Comparison of ENCODE assay signal across 1 cellular context in the genomic region with DNA sequence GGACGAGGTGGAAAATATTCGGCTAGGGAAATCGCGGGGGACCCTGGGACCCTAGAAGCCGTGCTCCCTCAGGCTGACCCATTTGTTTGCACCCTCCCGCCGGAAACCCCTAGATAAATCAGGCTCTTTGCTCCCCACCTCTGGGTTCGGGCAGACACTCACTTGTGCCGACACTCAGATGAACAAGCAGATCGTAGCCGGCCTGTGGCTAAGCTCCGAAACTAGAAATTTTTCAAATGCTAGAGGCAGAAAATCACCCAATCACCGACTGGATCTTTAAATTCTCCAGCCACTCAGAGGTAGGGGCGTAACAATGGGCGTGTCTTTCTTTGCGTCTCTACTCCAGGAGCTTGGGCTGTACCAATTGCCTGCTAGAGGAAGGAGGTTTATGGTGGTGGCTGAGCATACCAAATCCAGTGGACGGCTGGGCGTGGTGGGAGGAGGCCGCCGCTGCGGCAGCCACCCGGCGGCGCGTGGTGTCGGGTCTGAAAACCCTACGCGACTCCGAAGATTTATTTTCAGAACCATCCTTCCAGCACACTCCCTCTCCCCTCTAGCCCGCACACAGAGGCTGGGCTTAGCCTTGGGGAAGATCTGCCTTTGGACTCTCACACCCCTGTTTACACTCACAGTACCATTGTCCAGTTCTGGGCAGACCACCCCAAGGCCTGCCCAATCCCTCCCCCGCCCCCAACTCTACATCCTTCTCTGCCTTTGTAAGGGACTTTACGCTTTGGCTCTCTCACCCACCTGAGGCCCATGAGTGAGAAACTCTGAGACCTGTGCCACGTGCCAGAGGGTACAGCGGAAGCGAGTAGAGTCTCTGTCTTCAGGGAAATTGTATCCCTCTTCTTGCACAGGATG.
TF ChIP-seq lines count a peak whose summit lies in the region.

Gene PIF1 (minus strand): TSS at position 217 of the 864 bp plus-strand sequence. CDS start 1,312 bp downstream, outside the sequence.

TF ChIP-seq in HepG2, 621 proteins besides CTCF, POLR2A, EP300 and RAD21 (continued from another document and continues in another):
- peak; percentile 99 for TF ChIP-seq PRDM10 (CRISPR knock-in tag; IDR thresholded peaks at IDR 0.05; ENCODE audit: low read depth)
- TF ChIP-seq ZNF841 (CRISPR knock-in tag; IDR thresholded peaks at IDR 0.05; ENCODE audit: borderline replicate concordance) = no peak
- TF ChIP-seq, protein P1, sequence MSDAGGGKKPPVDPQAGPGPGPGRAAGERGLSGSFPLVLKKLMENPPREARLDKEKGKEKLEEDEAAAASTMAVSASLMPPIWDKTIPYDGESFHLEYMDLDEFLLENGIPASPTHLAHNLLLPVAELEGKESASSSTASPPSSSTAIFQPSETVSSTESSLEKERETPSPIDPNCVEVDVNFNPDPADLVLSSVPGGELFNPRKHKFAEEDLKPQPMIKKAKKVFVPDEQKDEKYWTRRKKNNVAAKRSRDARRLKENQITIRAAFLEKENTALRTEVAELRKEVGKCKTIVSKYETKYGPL (CRISPR knock-in tag; IDR thresholded peaks at IDR 0.05) = no peak
- no peak for TF ChIP-seq MAFK (conservative IDR thresholded peaks at IDR 0.05 in 1 of 2, IDR thresholded peaks at IDR 0.05 in 1 of 2; ENCODE audit: low read length in 2 of 2)
- TF ChIP-seq SRSF9 (IDR thresholded peaks at IDR 0.05; ENCODE audit: borderline replicate concordance, insufficient read depth, low read depth, low read length, poor library complexity, severe bottlenecking) = no peak
- no peak; the same call in 1 of the 2 replicates for TF ChIP-seq ZNF234 (CRISPR knock-in tag; conservative IDR thresholded peaks at IDR 0.05)
- TF ChIP-seq ZNF879 (CRISPR knock-in tag; IDR thresholded peaks at IDR 0.05) = no peak
- TF ChIP-seq MTF2 (CRISPR knock-in tag; IDR thresholded peaks at IDR 0.05; ENCODE audit: borderline replicate concordance) = no peak
- 0 out of 2 replicates have a peak, but pooled peaks have one; percentile 63 for TF ChIP-seq ZNF75D (CRISPR knock-in tag; IDR thresholded peaks at IDR 0.05; ENCODE audit: borderline replicate concordance)
- peak; percentile 40; the same call in 1 of the 2 replicates for TF ChIP-seq TBX2 (CRISPR knock-in tag; IDR thresholded peaks at IDR 0.05; ENCODE audit: borderline replicate concordance)
- TF ChIP-seq ZNF430 (CRISPR knock-in tag; IDR thresholded peaks at IDR 0.05) = peak; percentile 57
- no peak for TF ChIP-seq LCORL (IDR thresholded peaks at IDR 0.05)
- peak; percentile 90 for TF ChIP-seq LCORL (CRISPR knock-in tag; IDR thresholded peaks at IDR 0.05)
- TF ChIP-seq SALL2 (CRISPR knock-in tag; IDR thresholded peaks at IDR 0.05) = no peak
- TF ChIP-seq CC2D1A (CRISPR knock-in tag; IDR thresholded peaks at IDR 0.05) = no peak
- TF ChIP-seq PRMT3 (CRISPR knock-in tag; IDR thresholded peaks at IDR 0.05; ENCODE audit: borderline replicate concordance, low read depth) = no peak
- TF ChIP-seq TEAD2 (CRISPR knock-in tag; IDR thresholded peaks at IDR 0.05) = no peak
- 0 out of 2 replicates have a peak, but pooled peaks have one; percentile 11 for TF ChIP-seq ZNF629 (CRISPR knock-in tag; conservative IDR thresholded peaks at IDR 0.05)
- TF ChIP-seq ZNF569 (CRISPR knock-in tag; IDR thresholded peaks at IDR 0.05; ENCODE audit: borderline replicate concordance) = no peak
- TF ChIP-seq ZNF776 (CRISPR knock-in tag; IDR thresholded peaks at IDR 0.05) = no peak
- TF ChIP-seq, protein P2, sequence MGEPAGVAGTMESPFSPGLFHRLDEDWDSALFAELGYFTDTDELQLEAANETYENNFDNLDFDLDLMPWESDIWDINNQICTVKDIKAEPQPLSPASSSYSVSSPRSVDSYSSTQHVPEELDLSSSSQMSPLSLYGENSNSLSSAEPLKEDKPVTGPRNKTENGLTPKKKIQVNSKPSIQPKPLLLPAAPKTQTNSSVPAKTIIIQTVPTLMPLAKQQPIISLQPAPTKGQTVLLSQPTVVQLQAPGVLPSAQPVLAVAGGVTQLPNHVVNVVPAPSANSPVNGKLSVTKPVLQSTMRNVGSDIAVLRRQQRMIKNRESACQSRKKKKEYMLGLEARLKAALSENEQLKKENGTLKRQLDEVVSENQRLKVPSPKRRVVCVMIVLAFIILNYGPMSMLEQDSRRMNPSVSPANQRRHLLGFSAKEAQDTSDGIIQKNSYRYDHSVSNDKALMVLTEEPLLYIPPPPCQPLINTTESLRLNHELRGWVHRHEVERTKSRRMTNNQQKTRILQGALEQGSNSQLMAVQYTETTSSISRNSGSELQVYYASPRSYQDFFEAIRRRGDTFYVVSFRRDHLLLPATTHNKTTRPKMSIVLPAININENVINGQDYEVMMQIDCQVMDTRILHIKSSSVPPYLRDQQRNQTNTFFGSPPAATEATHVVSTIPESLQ (CRISPR knock-in tag; conservative IDR thresholded peaks at IDR 0.05) = 0 out of 2 replicates have a peak, but pooled peaks have one; percentile 82
- peak; percentile 59 for TF ChIP-seq ZNF124 (CRISPR knock-in tag; IDR thresholded peaks at IDR 0.05)
- peak; percentile 83 for TF ChIP-seq ASH2L (IDR thresholded peaks at IDR 0.05; ENCODE audit: insufficient read length, low read depth, low read length)
- TF ChIP-seq TFDP2 (CRISPR knock-in tag; IDR thresholded peaks at IDR 0.05) = peak; percentile 71; the same call in 1 of the 2 replicates
- no peak for TF ChIP-seq ZNF589 (CRISPR knock-in tag; conservative IDR thresholded peaks at IDR 0.05)
- TF ChIP-seq ZNF121 (CRISPR knock-in tag; IDR thresholded peaks at IDR 0.05) = no peak
- TF ChIP-seq ZKSCAN8 (CRISPR knock-in tag; IDR thresholded peaks at IDR 0.05; ENCODE audit: borderline replicate concordance) = 0 out of 2 replicates have a peak, but pooled peaks have one; percentile 1
- TF ChIP-seq ATF2 (CRISPR knock-in tag; IDR thresholded peaks at IDR 0.05) = peak; percentile 64
- no peak for TF ChIP-seq KAT2B (IDR thresholded peaks at IDR 0.05; ENCODE audit: borderline replicate concordance, low read depth, low read length)
- TF ChIP-seq SAP130 (CRISPR knock-in tag; IDR thresholded peaks at IDR 0.05; ENCODE audit: low read depth) = peak; percentile 96
- peak; percentile 54; the same call in 1 of the 2 replicates for TF ChIP-seq HNF4G (IDR thresholded peaks at IDR 0.05; ENCODE audit: borderline replicate concordance, low read depth, low read length)
- peak; percentile 54; the same call in 1 of the 2 replicates for TF ChIP-seq HNF4G (CRISPR knock-in tag; IDR thresholded peaks at IDR 0.05; ENCODE audit: borderline replicate concordance, low read depth)
- peak; percentile 89 for TF ChIP-seq RBM39 (IDR thresholded peaks at IDR 0.05; ENCODE audit: low read depth, low read length, poor library complexity, severe bottlenecking)
- no peak for TF ChIP-seq TOE1 (CRISPR knock-in tag; IDR thresholded peaks at IDR 0.05)
- TF ChIP-seq ZNF354B (CRISPR knock-in tag; IDR thresholded peaks at IDR 0.05) = no peak
- TF ChIP-seq ATAD3A (CRISPR knock-in tag; IDR thresholded peaks at IDR 0.05) = no peak
- TF ChIP-seq HNF4A (CRISPR knock-in tag; IDR thresholded peaks at IDR 0.05) = peak; percentile 73
- TF ChIP-seq ZNF746 (CRISPR knock-in tag; IDR thresholded peaks at IDR 0.05) = no peak
- peak; percentile 74 for TF ChIP-seq SPEN (CRISPR knock-in tag; IDR thresholded peaks at IDR 0.05; ENCODE audit: low read depth)
- no peak for TF ChIP-seq SUZ12 (IDR thresholded peaks at IDR 0.05; ENCODE audit: low read depth, low read length)
- TF ChIP-seq ZNF572 (CRISPR knock-in tag; IDR thresholded peaks at IDR 0.05) = 0 out of 2 replicates have a peak, but pooled peaks have one; percentile 11
- TF ChIP-seq ZNF10 (CRISPR knock-in tag; IDR thresholded peaks at IDR 0.05; ENCODE audit: borderline replicate concordance, low read depth) = no peak
- TF ChIP-seq ARNT2 (CRISPR knock-in tag; IDR thresholded peaks at IDR 0.05; ENCODE audit: low read depth) = peak; percentile 81
- TF ChIP-seq, protein P3, sequence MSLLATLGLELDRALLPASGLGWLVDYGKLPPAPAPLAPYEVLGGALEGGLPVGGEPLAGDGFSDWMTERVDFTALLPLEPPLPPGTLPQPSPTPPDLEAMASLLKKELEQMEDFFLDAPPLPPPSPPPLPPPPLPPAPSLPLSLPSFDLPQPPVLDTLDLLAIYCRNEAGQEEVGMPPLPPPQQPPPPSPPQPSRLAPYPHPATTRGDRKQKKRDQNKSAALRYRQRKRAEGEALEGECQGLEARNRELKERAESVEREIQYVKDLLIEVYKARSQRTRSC (CRISPR knock-in tag; IDR thresholded peaks at IDR 0.05; ENCODE audit: low read depth) = no peak
- TF ChIP-seq FOXP4 (CRISPR knock-in tag; IDR thresholded peaks at IDR 0.05) = peak; percentile 59
- TF ChIP-seq, protein P4, sequence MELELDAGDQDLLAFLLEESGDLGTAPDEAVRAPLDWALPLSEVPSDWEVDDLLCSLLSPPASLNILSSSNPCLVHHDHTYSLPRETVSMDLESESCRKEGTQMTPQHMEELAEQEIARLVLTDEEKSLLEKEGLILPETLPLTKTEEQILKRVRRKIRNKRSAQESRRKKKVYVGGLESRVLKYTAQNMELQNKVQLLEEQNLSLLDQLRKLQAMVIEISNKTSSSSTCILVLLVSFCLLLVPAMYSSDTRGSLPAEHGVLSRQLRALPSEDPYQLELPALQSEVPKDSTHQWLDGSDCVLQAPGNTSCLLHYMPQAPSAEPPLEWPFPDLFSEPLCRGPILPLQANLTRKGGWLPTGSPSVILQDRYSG (CRISPR knock-in tag; IDR thresholded peaks at IDR 0.05) = no peak
- peak; percentile 64; the same call in 1 of the 2 replicates for TF ChIP-seq HOXA3 (CRISPR knock-in tag; IDR thresholded peaks at IDR 0.05)
- TF ChIP-seq, protein P5, sequence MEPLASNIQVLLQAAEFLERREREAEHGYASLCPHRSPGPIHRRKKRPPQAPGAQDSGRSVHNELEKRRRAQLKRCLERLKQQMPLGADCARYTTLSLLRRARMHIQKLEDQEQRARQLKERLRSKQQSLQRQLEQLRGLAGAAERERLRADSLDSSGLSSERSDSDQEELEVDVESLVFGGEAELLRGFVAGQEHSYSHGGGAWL (CRISPR knock-in tag; IDR thresholded peaks at IDR 0.05) = peak; percentile 83; the same call in 1 of the 2 replicates
- TF ChIP-seq ZNF564 (CRISPR knock-in tag; IDR thresholded peaks at IDR 0.05) = 0 out of 2 replicates have a peak, but pooled peaks have one; percentile 55
- TF ChIP-seq KAT8 (CRISPR knock-in tag; IDR thresholded peaks at IDR 0.05) = peak; percentile 59; the same call in 1 of the 2 replicates
- TF ChIP-seq RBM22 (optimal IDR thresholded peaks at IDR 0.05; ENCODE audit: low read length) = peak; percentile 33
- no peak; the same call in 1 of the 2 replicates for TF ChIP-seq SMAD3 (CRISPR knock-in tag; IDR thresholded peaks at IDR 0.05)
